ENCODE assay signal across 25 cellular contexts in the genomic region with DNA sequence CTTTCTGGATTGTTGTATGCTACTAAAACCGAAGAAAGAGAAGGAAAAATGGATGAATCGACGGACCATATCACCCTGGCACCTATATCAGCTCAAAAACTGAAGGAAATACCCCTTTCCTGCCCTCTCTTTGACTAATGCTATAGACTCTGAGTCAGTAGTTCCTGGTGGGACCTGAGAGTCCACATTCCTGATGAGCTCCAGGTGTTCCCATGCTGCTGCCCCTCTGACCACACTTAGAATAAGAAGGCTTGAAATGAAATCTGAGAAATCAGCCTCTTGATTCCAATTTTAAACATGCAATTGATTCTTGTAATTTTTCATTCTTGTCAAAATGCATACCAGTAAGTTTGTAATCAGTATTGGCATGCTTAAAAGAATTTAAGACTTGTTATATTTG.
DNase-seq lines count a peak whose midpoint lies in the region; ATAC-seq, FAIRE-seq and TF ChIP-seq lines count a peak whose summit lies in the region.
"Had no signal": no experiment of that assay in that cellular context is flagged by ENCODE, and none has a peak within 500 bp of the region (broad histone marks: within the 10 kb centered on the region; RNA-seq: fewer than 3 reads in every experiment).

No MANE protein-coding gene starts in this region.

- H3K27ac ChIP-seq in astrocyte (ENCODE audit: low read depth, low read length) = no peak overlapping the region
- H3K27ac ChIP-seq: dorsolateral prefrontal cortex, gastroesophageal sphincter, Peyer's patch had no signal

- H3K9me3 Mint-ChIP-seq in astrocyte (ENCODE audit: unreplicated experiment) (no peaks in the 10 kb centered on the region), nephron (no peaks in the 10 kb centered on the region)
- H3K9me3 Mint-ChIP-seq in activated CD4-positive, alpha-beta memory T cell treated with anti-CD3 and anti-CD28 coated beads for 36 hours = no peaks in the 10 kb centered on the region
- H3K9me3 Mint-ChIP-seq: activated CD4-positive, alpha-beta T cell treated with anti-CD3 and anti-CD28 coated beads, Interleukin-2, amount 10 ng/mL, durations not matched to agents 24 days and 14 days; activated T-helper 1 cell treated with anti-CD3 and anti-CD28 coated beads, Interleukin-12 subunit alpha, Interleukin-12 subunit beta, Interleukin-2, Interleukin-4 antibody, amounts not matched to agents 30 ng/mL and 10 ng/mL and 1 ng/mL, durations not matched to agents 14 hours and 24 hours and 36 hours; CD4-positive, alpha-beta memory T cell had no signal

- CTCF ChIA-PET in activated CD4-positive, alpha-beta memory T cell treated with anti-CD3 and anti-CD28 coated beads for 36 hours (lab: Charles Lee) = no interaction called here

- H3K4me2 ChIP-seq in astrocyte (ENCODE audit: low read length) = no peak overlapping the region

- intact Hi-C loops in activated CD4-positive, alpha-beta memory T cell treated with anti-CD3 and anti-CD28 coated beads for 36 hours (cut with micrococcal nuclease) = no loop called here

- H3K27me3 ChIP-seq in astrocyte (ENCODE audit: insufficient read depth, low read length) = no peaks in the 10 kb centered on the region
- H3K27me3 ChIP-seq: dorsolateral prefrontal cortex, gastroesophageal sphincter, Peyer's patch had no signal

- no peak for ATAC-seq in HG03196 (IDR thresholded peaks at IDR 0.05; ENCODE audit: unreplicated experiment)
- ATAC-seq: activated naive CD4-positive, alpha-beta T cell treated with anti-CD3 and anti-CD28 coated beads, Interleukin-2, amount 50 U/mL, for 72 hours; gastroesophageal sphincter; GM12878; stimulated activated naive CD8-positive, alpha-beta T cell treated with anti-CD3 and anti-CD28 coated beads, Interleukin-15, Interleukin-2, amounts not matched to agents 100 U/mL and 50 U/mL, for 24 hours had no signal

- H3K27ac Mint-ChIP-seq in astrocyte (ENCODE audit: unreplicated experiment) (no peak overlapping the region), nephron (peak overlapping the region; percentile 21 to 63 (median 60))
- no peak overlapping the region for H3K27ac Mint-ChIP-seq in activated CD4-positive, alpha-beta memory T cell treated with anti-CD3 and anti-CD28 coated beads for 36 hours
- H3K27ac Mint-ChIP-seq: activated CD4-positive, alpha-beta T cell treated with anti-CD3 and anti-CD28 coated beads, Interleukin-2, amount 10 ng/mL, durations not matched to agents 24 days and 14 days; activated T-helper 1 cell treated with anti-CD3 and anti-CD28 coated beads, Interleukin-12 subunit alpha, Interleukin-12 subunit beta, Interleukin-2, Interleukin-4 antibody, amounts not matched to agents 30 ng/mL and 10 ng/mL and 1 ng/mL, durations not matched to agents 14 hours and 24 hours and 36 hours; CD4-positive, alpha-beta memory T cell had no signal

- no peaks in the 10 kb centered on the region for H3K36me3 ChIP-seq in astrocyte (ENCODE audit: insufficient read depth, low read length)
- H3K36me3 ChIP-seq: gastroesophageal sphincter, Peyer's patch had no signal

- no peak for FAIRE-seq in astrocyte (lab: Jason Lieb, UNC)
- FAIRE-seq: GM12878 had no signal

- no peak overlapping the region for H3K9ac ChIP-seq in astrocyte (ENCODE audit: low read length)

- H3K4me3 Mint-ChIP-seq in astrocyte (ENCODE audit: unreplicated experiment) (no peak overlapping the region), nephron (peak overlapping the region in 1 of 3 experiments; percentile 9)
- H3K4me3 Mint-ChIP-seq in activated CD4-positive, alpha-beta memory T cell treated with anti-CD3 and anti-CD28 coated beads for 36 hours = no peak overlapping the region
- H3K4me3 Mint-ChIP-seq: activated CD4-positive, alpha-beta T cell treated with anti-CD3 and anti-CD28 coated beads, Interleukin-2, amount 10 ng/mL, durations not matched to agents 24 days and 14 days; activated T-helper 1 cell treated with anti-CD3 and anti-CD28 coated beads, Interleukin-12 subunit alpha, Interleukin-12 subunit beta, Interleukin-2, Interleukin-4 antibody, amounts not matched to agents 30 ng/mL and 10 ng/mL and 1 ng/mL, durations not matched to agents 14 hours and 24 hours and 36 hours; CD4-positive, alpha-beta memory T cell; central memory CD8-positive, alpha-beta T cell had no signal

- H3K4me1 Mint-ChIP-seq in astrocyte (ENCODE audit: low read depth, unreplicated experiment) (peaks cover 8% of the 10 kb centered on the region), nephron (peaks cover 16% of the 10 kb centered on the region)
- H3K4me1 Mint-ChIP-seq in activated CD4-positive, alpha-beta memory T cell treated with anti-CD3 and anti-CD28 coated beads for 36 hours (ENCODE audit: low read depth) = no peaks in the 10 kb centered on the region
- H3K4me1 Mint-ChIP-seq: activated CD4-positive, alpha-beta T cell treated with anti-CD3 and anti-CD28 coated beads, Interleukin-2, amount 10 ng/mL, durations not matched to agents 24 days and 14 days; CD4-positive, alpha-beta memory T cell; central memory CD8-positive, alpha-beta T cell had no signal

- H3K4me3 ChIP-seq in astrocyte (ENCODE audit: insufficient read depth, low read depth, low read length) = no peak overlapping the region
- H3K4me3 ChIP-seq: dorsolateral prefrontal cortex, gastroesophageal sphincter, GM12878, Peyer's patch had no signal

- peak; percentile 59 for DNase-seq in HPDE6-E6E7 (ENCODE audit: extremely low spot score)
- peak; percentile 69 for DNase-seq in astrocyte (ENCODE audit: low read depth)
- peak; percentile 49 for DNase-seq in iPS DF 4.7 (ENCODE audit: extremely low read depth, low spot score)
- no peak for DNase-seq in activated CD4-positive, alpha-beta memory T cell treated with anti-CD3 and anti-CD28 coated beads for 36 hours
- DNase-seq in NCI-H748 (lab: John Stamatoyannopoulos, UW; ENCODE audit: unreplicated experiment) = no peak
- DNase-seq in ecto neural progenitor cell (ENCODE audit: low spot score) = no peak
- DNase-seq: activated CD4-positive, alpha-beta T cell treated with anti-CD3 and anti-CD28 coated beads, Interleukin-2, amount 10 ng/mL, durations not matched to agents 24 days and 14 days; aorta; CD4-positive, alpha-beta memory T cell; DMS153; dorsolateral prefrontal cortex; NCI-H1092; NCI-H1930; Peyer's patch; retina; stimulated activated CD4-positive, alpha-beta T cell treated with anti-CD3 and anti-CD28 coated beads, Interleukin-4, amount 100 ng/mL, for 24 hours; stimulated activated naive CD8-positive, alpha-beta T cell treated with anti-CD3 and anti-CD28 coated beads, Interleukin-15, Interleukin-2, amounts not matched to agents 100 U/mL and 50 U/mL, for 24 hours; T-helper 2 cell had no signal

- H3K4me1 ChIP-seq in astrocyte (ENCODE audit: insufficient read depth, low read length) = peaks cover 3% of the 10 kb centered on the region
- H3K4me1 ChIP-seq: gastroesophageal sphincter, Peyer's patch had no signal

- H3K9me3 ChIP-seq in astrocyte (ENCODE audit: insufficient read depth, low read depth, low read length) = no peaks in the 10 kb centered on the region
- H3K9me3 ChIP-seq: gastroesophageal sphincter, Peyer's patch had no signal

- no peaks in the 10 kb centered on the region for H3K79me2 ChIP-seq in astrocyte (ENCODE audit: insufficient read depth, low read length)

- H3K36me3 Mint-ChIP-seq in astrocyte (ENCODE audit: low read depth, unreplicated experiment) = no peaks in the 10 kb centered on the region
- no peaks in the 10 kb centered on the region for H3K36me3 Mint-ChIP-seq in nephron (ENCODE audit: low read depth)
- H3K36me3 Mint-ChIP-seq in activated CD4-positive, alpha-beta memory T cell treated with anti-CD3 and anti-CD28 coated beads for 36 hours = no peaks in the 10 kb centered on the region
- H3K36me3 Mint-ChIP-seq: activated naive CD4-positive, alpha-beta T cell treated with anti-CD3 and anti-CD28 coated beads, Interleukin-2, amount 50 U/mL, for 72 hours; CD4-positive, alpha-beta memory T cell had no signal

- H2AFZ ChIP-seq in astrocyte (ENCODE audit: low read depth, low read length) = no peak overlapping the region

- no peaks in the 10 kb centered on the region for H4K20me1 ChIP-seq in astrocyte (ENCODE audit: insufficient read depth, low read length)

- POLR2A ChIA-PET in activated CD4-positive, alpha-beta memory T cell treated with anti-CD3 and anti-CD28 coated beads for 36 hours (lab: Charles Lee) = no interaction called here

- TF ChIP-seq CTCF in astrocyte (IDR thresholded peaks at IDR 0.05; ENCODE audit: insufficient read depth, low read depth, low read length) (no peak), nephron (IDR thresholded peaks at IDR 0.05; ENCODE audit: unreplicated experiment in 3 of 3) (no peak)

- no peaks in the 10 kb centered on the region for H3K27me3 Mint-ChIP-seq in astrocyte (ENCODE audit: low read depth, unreplicated experiment)
- H3K27me3 Mint-ChIP-seq in nephron (ENCODE audit: low read depth) = no peaks in the 10 kb centered on the region
- no peaks in the 10 kb centered on the region for H3K27me3 Mint-ChIP-seq in activated CD4-positive, alpha-beta memory T cell treated with anti-CD3 and anti-CD28 coated beads for 36 hours
- H3K27me3 Mint-ChIP-seq: activated CD4-positive, alpha-beta T cell treated with anti-CD3 and anti-CD28 coated beads, Interleukin-2, amount 10 ng/mL, durations not matched to agents 24 days and 14 days; CD4-positive, alpha-beta memory T cell; central memory CD8-positive, alpha-beta T cell had no signal

Comparison
In these comparisons a context has a peak if more than half of its experiments do, and no peak if none do; other contexts are left out.
1. DNase-seq: peak in HPDE6-E6E7 (single experiment), astrocyte (single experiment) and iPS DF 4.7 (single experiment); none in activated CD4-positive, alpha-beta memory T cell treated with anti-CD3 and anti-CD28 coated beads for 36 hours (single experiment), NCI-H748 (single experiment) and ecto neural progenitor cell (single experiment).
2. H3K27ac Mint-ChIP-seq: peak in nephron (3 of 3); none in astrocyte (single experiment) and activated CD4-positive, alpha-beta memory T cell treated with anti-CD3 and anti-CD28 coated beads for 36 hours (single experiment).